8 cellular contexts compared by ENCODE assay signal in the genomic region with DNA sequence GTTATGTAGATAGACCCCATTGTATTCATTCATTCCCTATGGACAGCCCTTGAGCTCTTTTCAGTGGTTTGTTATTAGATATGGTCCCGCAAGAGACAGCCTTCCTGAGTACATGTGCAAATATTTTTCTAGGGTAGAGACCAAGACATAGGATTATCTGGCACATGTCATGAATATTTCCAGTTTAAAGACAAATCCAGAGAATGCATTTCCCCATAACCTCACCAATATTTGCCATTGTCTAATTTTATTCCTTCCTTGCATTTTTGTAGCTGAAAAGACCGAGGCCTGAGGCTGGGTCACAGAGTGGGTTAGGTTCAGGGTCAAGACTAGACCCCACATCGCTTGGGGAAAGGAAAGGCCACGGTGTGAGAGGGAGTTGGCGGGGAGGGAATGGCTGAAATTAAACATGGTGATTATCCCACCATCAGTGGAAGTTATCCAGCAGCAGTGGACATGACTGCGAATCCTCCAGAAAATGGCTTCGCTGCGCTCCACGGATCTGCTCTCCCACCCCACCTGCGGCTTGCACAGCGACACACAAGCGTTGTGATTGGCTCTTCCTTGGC. TPM values are rescaled to one million over a fixed set of nuclear protein-coding genes. Genes with fewer than 3 reads are reported as not detected.
DNase-seq lines count a peak whose midpoint lies in the region; ATAC-seq and TF ChIP-seq lines count a peak whose summit lies in the region.

No MANE protein-coding gene starts in this region.

- no peak for ATAC-seq in CD4-positive, CD25-positive, alpha-beta regulatory T cell (ENCODE audit: low read depth in 2 of 2)
- no peak for ATAC-seq in GM19395 (IDR thresholded peaks at IDR 0.05; ENCODE audit: unreplicated experiment)
- ATAC-seq in GM18909 (IDR thresholded peaks at IDR 0.05; ENCODE audit: poor library complexity, unreplicated experiment): no peak

- no peak overlapping the region for H3K9ac ChIP-seq in neural progenitor cell

- H3K4me1 Mint-ChIP-seq in CD4-positive, CD25-positive, alpha-beta regulatory T cell: peaks cover 11 to 40% (median 23%) of the 10 kb centered on the region in 4 donors
- peaks cover 53% of the 10 kb centered on the region for H3K4me1 Mint-ChIP-seq in neural progenitor cell

- H4K20me1 ChIP-seq in neural progenitor cell (ENCODE audit: low read depth): no peaks in the 10 kb centered on the region

- no peaks in the 10 kb centered on the region for H3K36me3 ChIP-seq in CD4-positive, CD25-positive, alpha-beta regulatory T cell (ENCODE audit: control insufficient read depth, insufficient read depth, low read length)
- H3K36me3 ChIP-seq in ectodermal cell (ENCODE audit: control insufficient read depth, insufficient read depth, low read length): no peaks in the 10 kb centered on the region
- no peaks in the 10 kb centered on the region for H3K36me3 ChIP-seq in neural progenitor cell

- no peak overlapping the region for H3K27ac ChIP-seq in CD4-positive, CD25-positive, alpha-beta regulatory T cell (ENCODE audit: insufficient read depth, low read length, poor library complexity, severe bottlenecking)
- no peak overlapping the region for H3K27ac ChIP-seq in ectodermal cell (ENCODE audit: insufficient read depth, low read depth, low read length, poor library complexity, severe bottlenecking)
- no peak overlapping the region for H3K27ac ChIP-seq in neural progenitor cell

- no peak for TF ChIP-seq CTCF in neural progenitor cell (IDR thresholded peaks at IDR 0.05)

- H2AFZ ChIP-seq in neural progenitor cell (replicated peaks): peak overlapping the region; percentile 95

- 28% methylated on average over 12 of the region's 12 CpGs for WGBS in ectodermal cell, 2 experiments

- no peaks in the 10 kb centered on the region for H3K9me3 ChIP-seq in CD4-positive, CD25-positive, alpha-beta regulatory T cell (ENCODE audit: control insufficient read depth in 2 of 2, low read length in 2 of 2)
- H3K9me3 ChIP-seq in ectodermal cell (ENCODE audit: control insufficient read depth, low read length) (no peaks in the 10 kb centered on the region), neural progenitor cell (ENCODE audit: low read depth) (no peaks in the 10 kb centered on the region)

- H3K27me3 Mint-ChIP-seq in CD4-positive, CD25-positive, alpha-beta regulatory T cell: peaks cover 60% of the 10 kb centered on the region
- H3K27me3 Mint-ChIP-seq in neural progenitor cell (ENCODE audit: insufficient read depth, low read depth): peaks cover 9% of the 10 kb centered on the region

- peaks cover 29% of the 10 kb centered on the region for H3K4me1 ChIP-seq in CD4-positive, CD25-positive, alpha-beta regulatory T cell (ENCODE audit: control insufficient read depth, insufficient read depth, low read length, poor library complexity, severe bottlenecking)
- peaks cover 19% of the 10 kb centered on the region for H3K4me1 ChIP-seq in ectodermal cell (ENCODE audit: control insufficient read depth, insufficient read depth, low read length)
- H3K4me1 ChIP-seq in neural progenitor cell: peaks cover 22% of the 10 kb centered on the region

- DNase-seq in CD4-positive, CD25-positive, alpha-beta regulatory T cell: no peak
- DNase-seq in NCI-H1105 treated with DMSO at 0.1 percent for 48 hours (lab: John Stamatoyannopoulos, UW) (peak; percentile 75), neural progenitor cell (ENCODE audit: low spot score) (no peak), RPMI8226 (no peak)
- no peak for DNase-seq in stimulated activated naive CD4-positive, alpha-beta T cell treated with Interleukin-2 at 50 U/mL for 16 hours (lab: John Stamatoyannopoulos, UW)

- H3K79me2 ChIP-seq in neural progenitor cell (ENCODE audit: low read depth): no peaks in the 10 kb centered on the region

- H3K27ac Mint-ChIP-seq in CD4-positive, CD25-positive, alpha-beta regulatory T cell: peak overlapping the region in 2 of 3 donors; percentile 74 to 78
- peak overlapping the region; percentile 10 for H3K27ac Mint-ChIP-seq in neural progenitor cell

- peak overlapping the region; percentile 64 for H3K4me3 ChIP-seq in CD4-positive, CD25-positive, alpha-beta regulatory T cell (ENCODE audit: low read depth, low read length)
- peak overlapping the region; percentile 48 for H3K4me3 ChIP-seq in ectodermal cell (ENCODE audit: insufficient read depth, low read depth, low read length)
- H3K4me3 ChIP-seq in neural progenitor cell: peak overlapping the region; percentile 64

- peak overlapping the region; percentile 96 for H3K4me2 ChIP-seq in neural progenitor cell

- peaks cover 30% of the 10 kb centered on the region for H3F3A ChIP-seq in neural progenitor cell (ENCODE audit: low read depth)

- peak overlapping the region; percentile 81 to 86 (median 82) for H3K4me3 Mint-ChIP-seq in CD4-positive, CD25-positive, alpha-beta regulatory T cell
- H3K4me3 Mint-ChIP-seq in neural progenitor cell: peak overlapping the region; percentile 73

- no peaks in the 10 kb centered on the region for H3K9me3 Mint-ChIP-seq in CD4-positive, CD25-positive, alpha-beta regulatory T cell
- no peaks in the 10 kb centered on the region for H3K9me3 Mint-ChIP-seq in neural progenitor cell

- no peaks in the 10 kb centered on the region for H3K36me3 Mint-ChIP-seq in CD4-positive, CD25-positive, alpha-beta regulatory T cell
- no peaks in the 10 kb centered on the region for H3K36me3 Mint-ChIP-seq in neural progenitor cell

- peaks cover 9% of the 10 kb centered on the region for H3K27me3 ChIP-seq in CD4-positive, CD25-positive, alpha-beta regulatory T cell (ENCODE audit: control insufficient read depth, insufficient read depth, low read length)
- H3K27me3 ChIP-seq in ectodermal cell (ENCODE audit: control insufficient read depth, insufficient read depth, low read length, poor library complexity, severe bottlenecking) (peaks cover 28% of the 10 kb centered on the region), neural progenitor cell (peaks cover 36% of the 10 kb centered on the region)

RNA-seq across cellular contexts. Expression of a gene that starts 15.9 kb away (rescaled TPM):
- total RNA-seq in CD4-positive, CD25-positive, alpha-beta regulatory T cell: 44.9 TPM
- 100 to 1,000 TPM; 167 to 242 (median 197) TPM for polyA plus RNA-seq in CD4-positive, CD25-positive, alpha-beta regulatory T cell
- 892 TPM for polyA plus RNA-seq in ectodermal cell (2013, experiment 1 of 4)
- polyA plus RNA-seq in ectodermal cell (2013, experiment 2 of 4): 876 TPM
- 881 TPM for polyA plus RNA-seq in ectodermal cell (2013, experiment 3 of 4)
- polyA plus RNA-seq in ectodermal cell (2013, experiment 4 of 4): 1,000 TPM
- total RNA-seq in neural progenitor cell (ENCODE audit: low replicate concordance): 356 and 519 TPM in 2 replicates

RNA-seq across cellular contexts. Expression of a gene that starts 46.6 kb away (rescaled TPM):
- total RNA-seq in CD4-positive, CD25-positive, alpha-beta regulatory T cell: 1.6 TPM
- under 1 TPM in 2 of 4 donors, not detected in 2; 0.24 to 0.42 TPM for polyA plus RNA-seq in CD4-positive, CD25-positive, alpha-beta regulatory T cell
- polyA plus RNA-seq in ectodermal cell (2013, experiment 1 of 4): 9.5 TPM
- polyA plus RNA-seq in ectodermal cell (2013, experiment 2 of 4): 9.3 TPM
- 6.2 TPM for polyA plus RNA-seq in ectodermal cell (2013, experiment 3 of 4)
- 6.9 TPM for polyA plus RNA-seq in ectodermal cell (2013, experiment 4 of 4)
- 1.1 and 3.7 TPM in 2 replicates for total RNA-seq in neural progenitor cell (ENCODE audit: low replicate concordance)
